12 cellular contexts compared by ENCODE assay signal in the genomic region with DNA sequence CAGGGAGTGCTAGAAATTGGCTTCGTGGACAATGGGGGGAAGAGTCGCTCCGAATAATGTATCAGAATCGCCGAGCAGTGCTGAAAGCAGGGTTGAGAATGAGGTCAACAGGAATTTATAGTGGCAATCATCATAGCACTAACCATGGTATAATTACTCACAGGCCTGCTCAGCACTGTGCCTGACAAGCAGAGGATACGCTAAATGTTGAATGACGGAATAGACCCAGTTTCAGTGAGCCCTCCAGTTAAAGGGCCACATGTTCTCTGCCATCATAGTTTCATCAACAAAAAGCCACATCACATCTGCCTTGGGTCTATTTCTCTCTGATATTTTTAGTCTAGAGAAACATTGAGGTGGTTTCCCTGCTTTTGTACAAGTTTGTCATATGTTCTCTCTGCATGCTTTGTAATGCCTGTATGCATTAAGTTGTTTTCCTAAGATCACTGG.
DNase-seq lines count a peak whose midpoint lies in the region; ATAC-seq, FAIRE-seq and TF ChIP-seq lines count a peak whose summit lies in the region.
"Had no signal": no experiment of that assay in that cellular context is flagged by ENCODE, and none has a peak within 500 bp of the region (broad histone marks: within the 10 kb centered on the region; RNA-seq: fewer than 3 reads in every experiment).

No MANE protein-coding gene starts in this region.

- TF ChIP-seq POLR2A in K562 (conservative IDR thresholded peaks at IDR 0.05): no peak

- H3K27ac ChIP-seq in A673 (ENCODE audit: low read depth, low read length, poor library complexity, severe bottlenecking) (no peak overlapping the region), K562 (ENCODE audit: extremely low read depth, low read depth, low read length) (no peak overlapping the region; the same call in 2 of the 3 replicates)
- H3K27ac ChIP-seq: BLaER1 treated with 17β-estradiol and CSF1 and Interleukin-3, amounts not matched to agents 10 nM and 100 nM; lower lobe of right lung had no signal

- peaks cover 5% of the 10 kb centered on the region; the same call in 1 of the 2 replicates for H3K27me3 Mint-ChIP-seq in HFFc6 (ENCODE audit: insufficient read depth)
- H3K27me3 Mint-ChIP-seq in glutamatergic neuron (ENCODE audit: unreplicated experiment): no peaks in the 10 kb centered on the region
- H3K27me3 Mint-ChIP-seq in activated T-cell treated with anti-CD3 and anti-CD28 coated beads, Interleukin-2, amount 50 U/mL, for 24 hours: peaks cover 2% of the 10 kb centered on the region

- no peak overlapping the region; a peak in 1 of 4 replicates for H3K9ac ChIP-seq in K562 (ENCODE audit: insufficient read depth in 1 of 2, low read depth in 2 of 2, low read length in 2 of 2)
- H3K9ac ChIP-seq: BLaER1 treated with 17β-estradiol and CSF1 and Interleukin-3, amounts not matched to agents 10 nM and 100 nM had no signal

- no peak overlapping the region for H3K4me3 ChIP-seq in A673 (ENCODE audit: low read depth, low read length, poor library complexity, severe bottlenecking)
- no peak overlapping the region for H3K4me3 ChIP-seq in K562
- H3K4me3 ChIP-seq: BLaER1 treated with 17β-estradiol and CSF1 and Interleukin-3, amounts not matched to agents 10 nM and 100 nM; lower lobe of right lung had no signal

- intact Hi-C loops in A673 (cut with micrococcal nuclease; ENCODE audit: unreplicated experiment) (no loop called here), K562 (cut with micrococcal nuclease) (no loop called here)

- CTCF ChIA-PET in A673 (lab: Charles Lee): no interaction called here
- CTCF ChIA-PET in K562 (lab: Yijun Ruan, JAX; ENCODE audit: low intra/inter-chr PET ratio): no interaction called here

- DNase-seq in A673 (ENCODE audit: low spot score) (peak; percentile 5), HFFc6 (no peak), K562 (ENCODE audit: extremely low read depth in 1 of 4, low spot score in 3 of 4) (no peak), left kidney (ENCODE audit: low read depth, low spot score) (peak; percentile 35), glutamatergic neuron (no peak)
- no peak for DNase-seq in stimulated activated CD4-positive, alpha-beta T cell treated with anti-CD3 and anti-CD28 coated beads, Interleukin-4, amount 100 ng/mL, for 24 hours
- no peak for DNase-seq in activated T-cell treated with anti-CD3 and anti-CD28 coated beads, Interleukin-2, amount 50 U/mL, for 24 hours
- DNase-seq: lower lobe of right lung; stimulated activated naive CD8-positive, alpha-beta T cell treated with anti-CD3 and anti-CD28 coated beads, Interleukin-15, Interleukin-2, amounts not matched to agents 100 U/mL and 50 U/mL, for 24 hours had no signal

- no peak for FAIRE-seq in K562 (lab: Jason Lieb, UNC)

- H3K9me3 Mint-ChIP-seq in HFFc6: peaks cover 7% of the 10 kb centered on the region
- H3K9me3 Mint-ChIP-seq in glutamatergic neuron (ENCODE audit: unreplicated experiment): no peaks in the 10 kb centered on the region
- H3K9me3 Mint-ChIP-seq in activated T-cell treated with anti-CD3 and anti-CD28 coated beads, Interleukin-2, amount 50 U/mL, for 24 hours: no peaks in the 10 kb centered on the region
- H3K9me3 Mint-ChIP-seq: activated naive CD4-positive, alpha-beta T cell treated with anti-CD3 and anti-CD28 coated beads, Interleukin-2, amount 50 U/mL, for 72 hours had no signal

- H3K9me3 ChIP-seq in A673 (ENCODE audit: low read depth, low read length, poor library complexity, severe bottlenecking) (no peaks in the 10 kb centered on the region), K562 (replicated peaks; ENCODE audit: control insufficient read depth, insufficient read depth, low read depth, low read length) (peaks cover 5% of the 10 kb centered on the region)
- H3K9me3 ChIP-seq: BLaER1 treated with 17β-estradiol and CSF1 and Interleukin-3, amounts not matched to agents 10 nM and 100 nM; lower lobe of right lung had no signal

- peak overlapping the region; percentile 77 for H2AFZ ChIP-seq in K562 (ENCODE audit: low read depth, low read length)

- H3K36me3 ChIP-seq in A673 (ENCODE audit: insufficient read depth, low read length, poor library complexity, severe bottlenecking): no peaks in the 10 kb centered on the region
- no peaks in the 10 kb centered on the region for H3K36me3 ChIP-seq in K562 (ENCODE audit: control insufficient read depth, insufficient read depth, low read length)
- H3K36me3 ChIP-seq: BLaER1 treated with 17β-estradiol and CSF1 and Interleukin-3, amounts not matched to agents 10 nM and 100 nM; lower lobe of right lung had no signal

- H4K20me1 ChIP-seq in K562 (replicated peaks; ENCODE audit: control insufficient read depth, insufficient read depth, low read length): no peaks in the 10 kb centered on the region
- H4K20me1 ChIP-seq: BLaER1 treated with 17β-estradiol and CSF1 and Interleukin-3, amounts not matched to agents 10 nM and 100 nM had no signal

- no peak for TF ChIP-seq CTCF in A673 (conservative IDR thresholded peaks at IDR 0.05; ENCODE audit: low read depth, low read length)
- no peak for TF ChIP-seq CTCF in HFFc6 (IDR thresholded peaks at IDR 0.05)
- TF ChIP-seq CTCF in K562 (IDR thresholded peaks at IDR 0.05 in 2 of 3, conservative IDR thresholded peaks at IDR 0.05 in 1 of 3; ENCODE audit: insufficient read depth in 2 of 3, low read depth in 1 of 3, low read length in 3 of 3): no peak
- no peak for TF ChIP-seq CTCF in glutamatergic neuron (IDR thresholded peaks at IDR 0.05; ENCODE audit: partially characterized antibody, unreplicated experiment)

- 0 out of 2 replicates have a peak overlapping the region, but pooled peaks have one; percentile 2 for H3K27ac Mint-ChIP-seq in HFFc6
- H3K27ac Mint-ChIP-seq in glutamatergic neuron (ENCODE audit: unreplicated experiment): no peak overlapping the region
- no peak overlapping the region for H3K27ac Mint-ChIP-seq in activated T-cell treated with anti-CD3 and anti-CD28 coated beads, Interleukin-2, amount 50 U/mL, for 24 hours

- H3K36me3 Mint-ChIP-seq in HFFc6 (ENCODE audit: low read depth) (no peaks in the 10 kb centered on the region; the same call in 1 of the 2 replicates), glutamatergic neuron (ENCODE audit: unreplicated experiment) (no peaks in the 10 kb centered on the region)
- no peaks in the 10 kb centered on the region for H3K36me3 Mint-ChIP-seq in activated T-cell treated with anti-CD3 and anti-CD28 coated beads, Interleukin-2, amount 50 U/mL, for 24 hours (ENCODE audit: low read depth)
- H3K36me3 Mint-ChIP-seq: activated naive CD4-positive, alpha-beta T cell treated with anti-CD3 and anti-CD28 coated beads, Interleukin-2, amount 50 U/mL, for 72 hours had no signal

- peak overlapping the region; percentile 32; the same call in 1 of the 2 replicates for H3K4me2 ChIP-seq in K562 (ENCODE audit: insufficient read depth, low read length)
- H3K4me2 ChIP-seq: BLaER1 treated with 17β-estradiol and CSF1 and Interleukin-3, amounts not matched to agents 10 nM and 100 nM had no signal

- 80% methylated on average over 7 of the region's 7 CpGs for WGBS in K562 (ENCODE audit: insufficient coverage, low coverage, missing lambda C conversion rate)

- ATAC-seq in K562 (no peak), GM21528 (IDR thresholded peaks at IDR 0.05; ENCODE audit: low FRiP score, unreplicated experiment) (no peak)
- ATAC-seq: activated naive CD4-positive, alpha-beta T cell treated with anti-CD3 and anti-CD28 coated beads, Interleukin-2, amount 50 U/mL, for 72 hours; stimulated activated naive CD8-positive, alpha-beta T cell treated with anti-CD3 and anti-CD28 coated beads, Interleukin-15, Interleukin-2, amounts not matched to agents 100 U/mL and 50 U/mL, for 24 hours had no signal

- BruUV-seq in A673 (replicated peaks; lab: Mats Ljungman, UMichigan) (no TSS peak), K562 (replicated peaks; lab: Mats Ljungman, UMichigan) (no TSS peak)

- TF ChIP-seq RAD21 in K562 (CRISPR knock-in tag; conservative IDR thresholded peaks at IDR 0.05 in 1 of 2, IDR thresholded peaks at IDR 0.05 in 1 of 2): no peak

- no peaks in the 10 kb centered on the region for H3K79me2 ChIP-seq in K562 (ENCODE audit: control insufficient read depth, insufficient read depth, low read length)

- TF ChIP-seq EP300 in K562 (IDR thresholded peaks at IDR 0.05; ENCODE audit: low read length): no peak

- POLR2A ChIA-PET in A673 (lab: Charles Lee; ENCODE audit: low non-redundant PET): no interaction called here
- POLR2A ChIA-PET in K562 (lab: Yijun Ruan, JAX): interaction anchor here (0.6 kb wide), 1 partner anchor 21 kb away, joined by 3 read pairs; no protein-coding TSS in a partner anchor

- no peak overlapping the region for H3K4me3 Mint-ChIP-seq in HFFc6
- H3K4me3 Mint-ChIP-seq in glutamatergic neuron (ENCODE audit: unreplicated experiment): no peak overlapping the region
- no peak overlapping the region for H3K4me3 Mint-ChIP-seq in activated T-cell treated with anti-CD3 and anti-CD28 coated beads, Interleukin-2, amount 50 U/mL, for 24 hours

- H3K4me1 Mint-ChIP-seq in HFFc6 (ENCODE audit: low read depth) (peaks cover 17% of the 10 kb centered on the region), glutamatergic neuron (ENCODE audit: low read depth, unreplicated experiment) (peaks cover 7% of the 10 kb centered on the region)
- no peaks in the 10 kb centered on the region for H3K4me1 Mint-ChIP-seq in activated T-cell treated with anti-CD3 and anti-CD28 coated beads, Interleukin-2, amount 50 U/mL, for 24 hours (ENCODE audit: low read depth)

- no peaks in the 10 kb centered on the region for H3K9me1 ChIP-seq in K562 (ENCODE audit: control insufficient read depth, insufficient read depth, low read length)

- H3K4me1 ChIP-seq in A673 (ENCODE audit: insufficient read depth, low read length, poor library complexity, severe bottlenecking) (peaks cover 5% of the 10 kb centered on the region), K562 (replicated peaks in 1 of 2; ENCODE audit: control insufficient read depth in 2 of 2, insufficient read depth in 2 of 2, low read length in 2 of 2) (peaks cover 3 to 13% of the 10 kb centered on the region in 2 experiments; a peak in 3 of 5 replicates)

- H3K27me3 ChIP-seq in A673 (replicated peaks; ENCODE audit: insufficient read depth, low read depth, low read length, poor library complexity): no peaks in the 10 kb centered on the region
- no peaks in the 10 kb centered on the region for H3K27me3 ChIP-seq in K562 (ENCODE audit: control insufficient read depth in 2 of 2, insufficient read depth in 2 of 2, low read length in 2 of 2)
- H3K27me3 ChIP-seq: BLaER1 treated with 17β-estradiol and CSF1 and Interleukin-3, amounts not matched to agents 10 nM and 100 nM had no signal

- in situ Hi-C loops in K562 (cut with MboI): no loop called here

Comparison
In these comparisons a context has a peak if more than half of its experiments do, and no peak if none do; other contexts are left out.
1. DNase-seq: peak in A673 (single experiment) and left kidney (single experiment); none in HFFc6 (single experiment), K562 (0 of 4), stimulated activated CD4-positive, alpha-beta T cell treated with anti-CD3 and anti-CD28 coated beads, Interleukin-4, amount 100 ng/mL, for 24 hours (single experiment), glutamatergic neuron (single experiment) and activated T-cell treated with anti-CD3 and anti-CD28 coated beads, Interleukin-2, amount 50 U/mL, for 24 hours (single experiment).